In genomic region chr18:56391933-56392590, GRCh38 we compare ENCODE assay signal across 20 cellular contexts.
"Had no signal": no experiment of that assay in that cellular context is flagged by ENCODE, and none has a peak within 500 bp of the region (broad histone marks: within the 10 kb centered on the region; RNA-seq: fewer than 3 reads in every experiment).

No MANE protein-coding gene starts in this region.

- H3K27ac ChIP-seq: gastrocnemius medialis, heart right ventricle, neutrophil, psoas muscle, right lobe of liver, spleen, tibial nerve, upper lobe of right lung, vagina had no signal

- ATAC-seq: gastrocnemius medialis; heart right ventricle; left lobe of liver; mucosa of descending colon; naive thymus-derived CD8-positive, alpha-beta T cell; psoas muscle; right lobe of liver; stimulated activated memory B cell treated with anti-CD40 and anti-IgM and Interleukin-4, amounts not matched to agents 10 μg/mL and 1 μg/mL and 100 μg/mL, for 72 hours; upper lobe of right lung had no signal

- H3K36me3 Mint-ChIP-seq: naive thymus-derived CD8-positive, alpha-beta T cell; stimulated activated memory B cell treated with anti-CD40 and anti-IgM and Interleukin-4, amounts not matched to agents 10 μg/mL and 1 μg/mL and 100 μg/mL, for 72 hours had no signal

- H3K27me3 Mint-ChIP-seq: stimulated activated memory B cell treated with anti-CD40 and anti-IgM and Interleukin-4, amounts not matched to agents 10 μg/mL and 1 μg/mL and 100 μg/mL, for 72 hours; stimulated activated naive CD8-positive, alpha-beta T cell treated with anti-CD3 and anti-CD28 coated beads, Interleukin-15, Interleukin-2, amounts not matched to agents 100 ng/mL and 50 ng/mL, for 24 hours had no signal

- H3K9me3 Mint-ChIP-seq: naive thymus-derived CD8-positive, alpha-beta T cell; stimulated activated memory B cell treated with anti-CD40 and anti-IgM and Interleukin-4, amounts not matched to agents 10 μg/mL and 1 μg/mL and 100 μg/mL, for 72 hours; stimulated activated naive CD8-positive, alpha-beta T cell treated with anti-CD3 and anti-CD28 coated beads, Interleukin-15, Interleukin-2, amounts not matched to agents 100 ng/mL and 50 ng/mL, for 24 hours had no signal

- H3K4me3 ChIP-seq: gastrocnemius medialis, heart right ventricle, mucosa of descending colon, psoas muscle, right lobe of liver, spleen, tibial nerve, upper lobe of right lung, vagina had no signal

- H3K9me3 ChIP-seq: gastrocnemius medialis, heart right ventricle, mucosa of descending colon, neutrophil, psoas muscle, right lobe of liver, spleen, tibial nerve, upper lobe of right lung, vagina had no signal

- H3K4me1 Mint-ChIP-seq: naive thymus-derived CD8-positive, alpha-beta T cell; stimulated activated memory B cell treated with anti-CD40 and anti-IgM and Interleukin-4, amounts not matched to agents 10 μg/mL and 1 μg/mL and 100 μg/mL, for 72 hours had no signal

- H3K27ac Mint-ChIP-seq: naive thymus-derived CD8-positive, alpha-beta T cell; stimulated activated memory B cell treated with anti-CD40 and anti-IgM and Interleukin-4, amounts not matched to agents 10 μg/mL and 1 μg/mL and 100 μg/mL, for 72 hours; stimulated activated naive CD8-positive, alpha-beta T cell treated with anti-CD3 and anti-CD28 coated beads, Interleukin-15, Interleukin-2, amounts not matched to agents 100 ng/mL and 50 ng/mL, for 24 hours had no signal

- H3K27me3 ChIP-seq: gastrocnemius medialis, heart right ventricle, neutrophil, right lobe of liver, spleen, tibial nerve, upper lobe of right lung, vagina had no signal

- H3K4me3 Mint-ChIP-seq: naive thymus-derived CD8-positive, alpha-beta T cell; stimulated activated memory B cell treated with anti-CD40 and anti-IgM and Interleukin-4, amounts not matched to agents 10 μg/mL and 1 μg/mL and 100 μg/mL, for 72 hours; stimulated activated naive CD8-positive, alpha-beta T cell treated with anti-CD3 and anti-CD28 coated beads, Interleukin-15, Interleukin-2, amounts not matched to agents 100 ng/mL and 50 ng/mL, for 24 hours had no signal

- H3K36me3 ChIP-seq: gastrocnemius medialis, heart right ventricle, neutrophil, right lobe of liver, spleen, tibial nerve, upper lobe of right lung, vagina had no signal

- H3K4me1 ChIP-seq: gastrocnemius medialis, heart right ventricle, psoas muscle, right lobe of liver, spleen, tibial nerve, upper lobe of right lung, vagina had no signal

- DNase-seq: gastrocnemius medialis; heart right ventricle; islet precursor cell; mammary epithelial cell; mucosa of descending colon; naive thymus-derived CD8-positive, alpha-beta T cell; psoas muscle; retina; right lobe of liver; spleen; stimulated activated CD4-positive, alpha-beta T cell treated with anti-CD3 and anti-CD28 coated beads, Interleukin-15, amount 100 ng/mL, for 24 hours; stimulated activated CD4-positive, alpha-beta T cell treated with anti-CD3 and anti-CD28 coated beads, Interleukin-1b, Interleukin-23, amount 100 ng/mL, for 48 hours; stimulated activated CD4-positive, alpha-beta T cell treated with anti-CD3 and anti-CD28 coated beads, Interleukin-4, amount 100 ng/mL, for 24 hours; upper lobe of right lung had no signal
